1 cellular context compared by ENCODE assay signal in genomic region chr4:40369437-40370278, GRCh38.
TF ChIP-seq lines count a peak whose summit lies in the region.

No MANE protein-coding gene starts in this region.

TF ChIP-seq in HepG2, 621 proteins besides CTCF, POLR2A, EP300 and RAD21 (continued from another document):
- no peak for TF ChIP-seq SAP130 (CRISPR knock-in tag; IDR thresholded peaks at IDR 0.05; ENCODE audit: low read depth)
- TF ChIP-seq NR2F1 (CRISPR knock-in tag; IDR thresholded peaks at IDR 0.05): peak in 1 of 2 experiments; percentile 49; a peak in 1 of 4 replicates
- TF ChIP-seq KAT8 (CRISPR knock-in tag; IDR thresholded peaks at IDR 0.05): no peak
- no peak for TF ChIP-seq ZNF280B (CRISPR knock-in tag; IDR thresholded peaks at IDR 0.05; ENCODE audit: borderline replicate concordance)
- TF ChIP-seq HNF4A (CRISPR knock-in tag; IDR thresholded peaks at IDR 0.05): peak; percentile 93
- no peak for TF ChIP-seq ETS1 (CRISPR knock-in tag; IDR thresholded peaks at IDR 0.05)
- TF ChIP-seq ATF4 (CRISPR knock-in tag; IDR thresholded peaks at IDR 0.05): no peak
- TF ChIP-seq CREB1 (IDR thresholded peaks at IDR 0.05): no peak
- no peak for TF ChIP-seq CREB1 (CRISPR knock-in tag; IDR thresholded peaks at IDR 0.05)
- 0 out of 2 replicates have a peak, but pooled peaks have one; percentile 27 for TF ChIP-seq ELF3 (CRISPR knock-in tag; IDR thresholded peaks at IDR 0.05)
- no peak for TF ChIP-seq NFAT5 (CRISPR knock-in tag; IDR thresholded peaks at IDR 0.05)
- no peak for TF ChIP-seq RAD51 (IDR thresholded peaks at IDR 0.05; ENCODE audit: borderline replicate concordance)
- TF ChIP-seq SRSF4 (IDR thresholded peaks at IDR 0.05; ENCODE audit: low read depth, low read length, poor library complexity, severe bottlenecking): no peak
